ENCODE assay signal across 1 cellular context in the genomic region with DNA sequence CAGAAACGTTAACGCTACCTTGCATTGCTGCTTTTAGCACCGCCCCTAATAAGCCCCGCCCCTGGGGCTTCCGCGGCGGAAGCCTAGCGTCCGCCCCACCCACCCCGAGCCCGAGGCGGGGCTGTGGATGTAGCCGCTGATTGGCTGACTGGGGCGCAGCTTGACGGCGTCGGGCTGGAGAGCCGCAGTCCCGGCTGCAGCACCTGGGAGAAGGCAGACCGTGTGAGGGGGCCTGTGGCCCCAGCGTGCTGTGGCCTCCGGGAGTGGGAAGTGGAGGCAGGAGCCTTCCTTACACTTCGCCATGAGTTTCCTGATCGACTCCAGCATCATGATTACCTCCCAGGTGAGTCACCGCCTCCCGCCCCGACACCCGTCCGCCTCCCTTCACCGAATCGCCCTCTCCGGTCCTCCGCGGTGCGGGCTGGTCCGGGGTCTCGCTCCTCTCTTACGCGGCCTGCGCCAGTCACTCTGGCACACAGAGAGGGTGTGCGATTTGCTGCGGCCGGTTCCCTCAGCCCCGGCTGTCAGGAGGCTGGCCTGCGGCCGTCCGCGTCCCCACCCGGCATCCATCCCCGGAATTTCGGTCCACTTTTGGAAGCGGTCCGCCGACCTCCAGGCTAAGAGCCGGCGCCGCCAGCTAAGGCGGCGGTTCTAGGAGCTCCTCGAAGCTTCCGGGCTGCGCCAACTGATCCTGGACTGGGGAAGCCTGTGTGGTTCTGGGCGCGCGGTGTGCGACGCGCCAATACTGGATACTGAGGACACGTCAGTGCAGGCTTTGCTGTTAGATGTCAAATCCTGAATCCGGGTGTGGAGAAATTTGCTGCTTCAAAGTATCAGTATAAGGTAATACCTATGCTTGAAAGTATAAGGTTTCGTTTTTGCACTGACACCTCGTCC.
TF ChIP-seq lines count a peak whose summit lies in the region.
"Not testable (repeated sequence)": the region's sequence is repeated elsewhere in the genome, so short reads cannot be mapped to it uniquely, and the experiment has no call there.

Gene GPR89B, plus strand, starts transcription at position 185 of the 897 bp plus-strand sequence. Its CDS starts 117 bp downstream, at position 302.

TF ChIP-seq in K562, 482 proteins besides CTCF, POLR2A, EP300 and RAD21 (continued from another document):
- TF ChIP-seq MNT (conservative IDR thresholded peaks at IDR 0.05) (peak; percentile 59 to 72), ATF3 (IDR thresholded peaks at IDR 0.05) (peak; percentile 30; the same call in 1 of the 2 replicates), CREB1 (IDR thresholded peaks at IDR 0.05) (peak; percentile 86), CREB1 (CRISPR knock-in tag; IDR thresholded peaks at IDR 0.05) (peak; percentile 72; the same call in 1 of the 2 replicates), PML (IDR thresholded peaks at IDR 0.05; ENCODE audit: low read length) (0 out of 2 replicates have a peak, but pooled peaks have one; percentile 33), HCFC1 (IDR thresholded peaks at IDR 0.05; ENCODE audit: low read depth, low read length) (peak; percentile 46; the same call in 1 of the 2 replicates), POLR2H (tag; IDR thresholded peaks at IDR 0.05; ENCODE audit: low read depth) (peak; percentile 73; the same call in 1 of the 2 replicates), POLR2B (IDR thresholded peaks at IDR 0.05; ENCODE audit: low read depth, partially characterized antibody) (peak; percentile 90), ZFX (CRISPR knock-in tag; IDR thresholded peaks at IDR 0.05) (peak; percentile 50), NRF1 (conservative IDR thresholded peaks at IDR 0.05 in 1 of 2, IDR thresholded peaks at IDR 0.05 in 1 of 2) (peak; percentile 32 to 53; a peak in 3 of 4 replicates), TFAP4 (CRISPR knock-in tag; IDR thresholded peaks at IDR 0.05; ENCODE audit: borderline replicate concordance) (peak; percentile 32; the same call in 1 of the 2 replicates), MBD2 (IDR thresholded peaks at IDR 0.05; ENCODE audit: borderline replicate concordance, low read depth) (peak; percentile 58), SIN3B (IDR thresholded peaks at IDR 0.05; ENCODE audit: low read depth) (peak; percentile 59; the same call in 1 of the 2 replicates), TAF9B (IDR thresholded peaks at IDR 0.05; ENCODE audit: partially characterized antibody) (peak; percentile 58), MYC (IDR thresholded peaks at IDR 0.05; ENCODE audit: low read depth, low read length) (peak; percentile 41; the same call in 1 of the 2 replicates), CREB3L1 (IDR thresholded peaks at IDR 0.05; ENCODE audit: borderline replicate concordance, low read depth) (0 out of 2 replicates have a peak, but pooled peaks have one; percentile 40), EP400 (IDR thresholded peaks at IDR 0.05) (peak; percentile 69), NFRKB (IDR thresholded peaks at IDR 0.05; ENCODE audit: low read depth) (0 out of 2 replicates have a peak, but pooled peaks have one; percentile 38), TAF7 (tag; IDR thresholded peaks at IDR 0.05) (peak; percentile 66), PHF8 (IDR thresholded peaks at IDR 0.05; ENCODE audit: borderline replicate concordance, low read length) (peak; percentile 74; the same call in 1 of the 2 replicates), ZSCAN29 (IDR thresholded peaks at IDR 0.05) (peak; percentile 25; the same call in 1 of the 2 replicates), HDAC1 (IDR thresholded peaks at IDR 0.05) (peak in 1 of 2 experiments; percentile 80; a peak in 2 of 4 replicates), ATF1 (CRISPR knock-in tag; IDR thresholded peaks at IDR 0.05) (peak; percentile 71), ATF1 (tag; IDR thresholded peaks at IDR 0.05) (peak; percentile 70), ZBTB12 (CRISPR knock-in tag; IDR thresholded peaks at IDR 0.05) (0 out of 2 replicates have a peak, but pooled peaks have one; percentile 23), NONO (IDR thresholded peaks at IDR 0.05; ENCODE audit: low read depth in 2 of 2, low read length in 1 of 2) (peak in 1 of 2 experiments; percentile 65; a peak in 1 of 4 replicates), MAZ (CRISPR knock-in tag; conservative IDR thresholded peaks at IDR 0.05 in 1 of 2, IDR thresholded peaks at IDR 0.05 in 1 of 2) (peak; percentile 44 to 54; a peak in 2 of 4 replicates), THAP12 (CRISPR knock-in tag; IDR thresholded peaks at IDR 0.05) (peak; percentile 74), ZBTB17 (CRISPR knock-in tag; IDR thresholded peaks at IDR 0.05) (0 out of 2 replicates have a peak, but pooled peaks have one; percentile 31), CREM (IDR thresholded peaks at IDR 0.05; ENCODE audit: low read depth) (peak; percentile 91), RBM25 (IDR thresholded peaks at IDR 0.05; ENCODE audit: low read depth, low read length, severe bottlenecking) (peak; percentile 16), MTA1 (IDR thresholded peaks at IDR 0.05; ENCODE audit: borderline replicate concordance) (peak; percentile 82), CXXC5 (CRISPR knock-in tag; IDR thresholded peaks at IDR 0.05) (peak; percentile 58), KDM5B (IDR thresholded peaks at IDR 0.05; ENCODE audit: insufficient replicate concordance, low read depth, low read length) (peak; percentile 92), YY1 (IDR thresholded peaks at IDR 0.05; ENCODE audit: borderline replicate concordance in 1 of 3, control insufficient read depth in 1 of 3, extremely low read depth in 1 of 3, insufficient read depth in 3 of 3, insufficient read length in 1 of 3, insufficient replicate concordance in 2 of 3, low read depth in 1 of 3, low read length in 2 of 3) (peak in 1 of 3 experiments; percentile 45)
- not testable (repeated sequence) for TF ChIP-seq ATF3 (CRISPR knock-in tag; conservative IDR thresholded peaks at IDR 0.05); MYC (CRISPR knock-in tag; IDR thresholded peaks at IDR 0.05; ENCODE audit: borderline replicate concordance, low read depth)
- TF ChIP-seq, protein P1, sequence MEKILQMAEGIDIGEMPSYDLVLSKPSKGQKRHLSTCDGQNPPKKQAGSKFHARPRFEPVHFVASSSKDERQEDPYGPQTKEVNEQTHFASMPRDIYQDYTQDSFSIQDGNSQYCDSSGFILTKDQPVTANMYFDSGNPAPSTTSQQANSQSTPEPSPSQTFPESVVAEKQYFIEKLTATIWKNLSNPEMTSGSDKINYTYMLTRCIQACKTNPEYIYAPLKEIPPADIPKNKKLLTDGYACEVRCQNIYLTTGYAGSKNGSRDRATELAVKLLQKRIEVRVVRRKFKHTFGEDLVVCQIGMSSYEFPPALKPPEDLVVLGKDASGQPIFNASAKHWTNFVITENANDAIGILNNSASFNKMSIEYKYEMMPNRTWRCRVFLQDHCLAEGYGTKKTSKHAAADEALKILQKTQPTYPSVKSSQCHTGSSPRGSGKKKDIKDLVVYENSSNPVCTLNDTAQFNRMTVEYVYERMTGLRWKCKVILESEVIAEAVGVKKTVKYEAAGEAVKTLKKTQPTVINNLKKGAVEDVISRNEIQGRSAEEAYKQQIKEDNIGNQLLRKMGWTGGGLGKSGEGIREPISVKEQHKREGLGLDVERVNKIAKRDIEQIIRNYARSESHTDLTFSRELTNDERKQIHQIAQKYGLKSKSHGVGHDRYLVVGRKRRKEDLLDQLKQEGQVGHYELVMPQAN (IDR thresholded peaks at IDR 0.05; ENCODE audit: borderline replicate concordance) = peak; percentile 68; the same call in 1 of the 2 replicates
- TF ChIP-seq, protein P2, sequence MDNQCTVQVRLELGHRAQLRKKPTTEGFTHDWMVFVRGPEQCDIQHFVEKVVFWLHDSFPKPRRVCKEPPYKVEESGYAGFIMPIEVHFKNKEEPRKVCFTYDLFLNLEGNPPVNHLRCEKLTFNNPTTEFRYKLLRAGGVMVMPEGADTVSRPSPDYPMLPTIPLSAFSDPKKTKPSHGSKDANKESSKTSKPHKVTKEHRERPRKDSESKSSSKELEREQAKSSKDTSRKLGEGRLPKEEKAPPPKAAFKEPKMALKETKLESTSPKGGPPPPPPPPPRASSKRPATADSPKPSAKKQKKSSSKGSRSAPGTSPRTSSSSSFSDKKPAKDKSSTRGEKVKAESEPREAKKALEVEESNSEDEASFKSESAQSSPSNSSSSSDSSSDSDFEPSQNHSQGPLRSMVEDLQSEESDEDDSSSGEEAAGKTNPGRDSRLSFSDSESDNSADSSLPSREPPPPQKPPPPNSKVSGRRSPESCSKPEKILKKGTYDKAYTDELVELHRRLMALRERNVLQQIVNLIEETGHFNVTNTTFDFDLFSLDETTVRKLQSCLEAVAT (IDR thresholded peaks at IDR 0.05) = peak in 1 of 2 experiments; percentile 55; a peak in 1 of 4 replicates
